In the genomic region with DNA sequence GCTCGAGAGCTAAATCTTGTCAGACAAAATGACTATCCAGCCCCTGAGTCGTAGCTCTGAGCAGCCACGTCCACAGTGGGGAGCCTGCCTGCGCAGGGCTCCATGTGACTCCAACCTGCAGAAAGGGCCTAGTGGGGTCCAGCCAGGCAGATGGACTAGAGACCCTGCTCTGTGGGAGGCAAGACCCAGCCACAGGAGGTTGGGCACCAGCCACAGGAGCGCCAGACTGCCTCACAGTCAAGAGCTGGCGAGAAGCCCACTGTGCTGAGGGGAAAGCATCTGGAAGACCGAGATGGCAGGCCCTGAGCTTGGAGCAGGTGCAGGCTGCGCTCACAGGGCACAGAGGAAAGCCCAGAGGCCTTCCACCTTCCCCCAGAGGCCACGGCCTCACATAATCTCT, we compare ENCODE assay signal across 18 cellular contexts.
DNase-seq lines count a peak whose midpoint lies in the region; ATAC-seq and TF ChIP-seq lines count a peak whose summit lies in the region.
"Had no signal": no experiment of that assay in that cellular context is flagged by ENCODE, and none has a peak within 500 bp of the region (broad histone marks: within the 10 kb centered on the region; RNA-seq: fewer than 3 reads in every experiment).

No MANE protein-coding gene starts in this region.

- no peaks in the 10 kb centered on the region for H3K36me3 ChIP-seq in esophagus squamous epithelium
- H3K36me3 ChIP-seq: left lung, upper lobe of right lung, WERI-Rb-1 had no signal

- H3K27ac ChIP-seq in foreskin keratinocyte (no peak overlapping the region), esophagus squamous epithelium (no peak overlapping the region)
- H3K27ac ChIP-seq: A549, left lung, upper lobe of right lung, WERI-Rb-1 had no signal

- ATAC-seq in natural killer cell (no peak), foreskin keratinocyte (no peak)
- ATAC-seq: left lung, upper lobe of right lung had no signal

- peaks cover 2% of the 10 kb centered on the region for H3K27me3 ChIP-seq in foreskin keratinocyte
- H3K27me3 ChIP-seq in esophagus squamous epithelium = no peaks in the 10 kb centered on the region
- H3K27me3 ChIP-seq: left lung, upper lobe of right lung had no signal

- H3K9me3 Mint-ChIP-seq in natural killer cell = no peaks in the 10 kb centered on the region
- H3K9me3 Mint-ChIP-seq: activated T-helper 1 cell treated with anti-CD3 and anti-CD28 coated beads, Interleukin-12 subunit alpha, Interleukin-12 subunit beta, Interleukin-2, Interleukin-4 antibody, amounts not matched to agents 30 ng/mL and 10 ng/mL and 1 ng/mL, durations not matched to agents 14 hours and 24 hours and 36 hours; CD4-positive, alpha-beta T cell had no signal

- H3K27me3 Mint-ChIP-seq in natural killer cell (ENCODE audit: low read depth in 2 of 2) = no peaks in the 10 kb centered on the region
- H3K27me3 Mint-ChIP-seq: CD4-positive, alpha-beta T cell had no signal

- H3K4me1 ChIP-seq in foreskin keratinocyte (no peaks in the 10 kb centered on the region), esophagus squamous epithelium (no peaks in the 10 kb centered on the region)
- H3K4me1 ChIP-seq: A549, left lung, upper lobe of right lung had no signal

- H3K4me1 Mint-ChIP-seq in natural killer cell = no peaks in the 10 kb centered on the region

- no peaks in the 10 kb centered on the region for H3K9me3 ChIP-seq in esophagus squamous epithelium
- H3K9me3 ChIP-seq: A549, left lung, upper lobe of right lung had no signal

- DNase-seq in NCI-H82 (lab: John Stamatoyannopoulos, UW) (peak; percentile 19), NCI-H82 treated with DMSO at 0.1 percent for 48 hours (lab: John Stamatoyannopoulos, UW; ENCODE audit: unreplicated experiment) (no peak), NCI-H524 (lab: John Stamatoyannopoulos, UW) (peak; percentile 81 to 90), cardiac septum (ENCODE audit: low spot score) (peak; percentile 84), natural killer cell (no peak), foreskin keratinocyte (no peak), esophagus squamous epithelium (lab: John Stamatoyannopoulos, UW) (no peak), cortex of kidney (lab: John Stamatoyannopoulos, UW) (no peak)
- DNase-seq: CD4-positive, alpha-beta T cell; KBM-7; left lung; NCI-H774; stimulated activated naive CD4-positive, alpha-beta T cell treated with Interleukin-2 at 50 U/mL for 16 hours; T-helper 1 cell; upper lobe of right lung; WERI-Rb-1 had no signal

- TF ChIP-seq CTCF in natural killer cell (IDR thresholded peaks at IDR 0.05) (no peak), foreskin keratinocyte (conservative IDR thresholded peaks at IDR 0.05) (no peak), esophagus squamous epithelium (IDR thresholded peaks at IDR 0.05) (no peak)

- H3K4me3 Mint-ChIP-seq in natural killer cell = no peak overlapping the region
- H3K4me3 Mint-ChIP-seq: activated T-helper 1 cell treated with anti-CD3 and anti-CD28 coated beads, Interleukin-12 subunit alpha, Interleukin-12 subunit beta, Interleukin-2, Interleukin-4 antibody, amounts not matched to agents 30 ng/mL and 10 ng/mL and 1 ng/mL, durations not matched to agents 14 hours and 24 hours and 36 hours; CD4-positive, alpha-beta T cell had no signal

- intact Hi-C loops in cardiac septum (cut with DNase I) = no loop called here
- intact Hi-C loops in natural killer cell (cut with micrococcal nuclease) = no loop called here
- intact Hi-C loops in esophagus squamous epithelium (cut with DNase I) = no loop called here

- H3K27ac Mint-ChIP-seq in natural killer cell = no peak overlapping the region
- H3K27ac Mint-ChIP-seq: activated T-helper 1 cell treated with anti-CD3 and anti-CD28 coated beads, Interleukin-12 subunit alpha, Interleukin-12 subunit beta, Interleukin-2, Interleukin-4 antibody, amounts not matched to agents 30 ng/mL and 10 ng/mL and 1 ng/mL, durations not matched to agents 14 hours and 24 hours and 36 hours; CD4-positive, alpha-beta T cell had no signal

- no peaks in the 10 kb centered on the region for H3K36me3 Mint-ChIP-seq in natural killer cell

- no peak overlapping the region for H3K4me3 ChIP-seq in esophagus squamous epithelium
- H3K4me3 ChIP-seq: A549, left lung, upper lobe of right lung had no signal

- WGBS in esophagus squamous epithelium, 2 donors = 73 to 83% methylated on average over 1 to 2 of the region's 9 CpGs

- no peak for TF ChIP-seq POLR2A in esophagus squamous epithelium (IDR thresholded peaks at IDR 0.05)

Comparison
In these comparisons a context has a peak if more than half of its experiments do, and no peak if none do; other contexts are left out.
1. DNase-seq: peak in NCI-H82 (single experiment), NCI-H524 (2 of 2) and cardiac septum (single experiment); none in NCI-H82 treated with DMSO at 0.1 percent for 48 hours (single experiment), natural killer cell (single experiment), foreskin keratinocyte (0 of 2), esophagus squamous epithelium (single experiment) and cortex of kidney (single experiment).